Comparison of ENCODE assay signal across 2 cellular contexts in the genomic region with DNA sequence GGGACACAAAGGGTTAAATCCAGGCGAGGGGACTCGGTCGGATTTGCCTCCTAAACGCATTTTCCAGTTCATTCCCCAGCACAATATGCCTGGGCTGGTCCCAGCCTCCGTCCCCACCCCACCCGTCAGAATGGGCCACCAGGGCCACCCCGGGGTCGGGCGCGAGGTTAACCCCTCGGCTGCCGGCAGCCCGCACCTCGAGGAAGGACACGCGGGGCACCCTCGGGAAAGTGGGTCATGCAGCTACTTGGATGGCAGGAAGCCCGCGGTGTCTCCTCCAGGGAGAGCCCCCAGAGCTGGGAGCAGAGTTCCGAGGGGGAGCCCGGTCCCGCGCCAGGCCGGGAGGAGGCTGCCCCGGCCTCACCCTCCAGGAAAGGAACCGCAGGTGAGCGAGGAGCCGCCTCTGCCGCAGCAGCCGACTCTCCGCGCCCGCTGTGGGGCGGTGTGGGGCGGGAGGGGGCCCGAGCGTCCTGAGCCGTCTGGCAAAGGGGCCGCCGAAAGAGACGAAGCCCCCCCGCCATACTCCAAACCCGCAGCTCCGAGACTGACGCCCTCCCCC.
A peak's percentile ranks its signal among the peaks of the same experiment; 100 is the strongest.
TF ChIP-seq lines count a peak whose summit lies in the region.

No MANE protein-coding gene starts in this region.

TF ChIP-seq in A549, 52 proteins besides CTCF, POLR2A, EP300 and RAD21:
- no peak for TF ChIP-seq HMGXB4 (CRISPR knock-in tag; IDR thresholded peaks at IDR 0.05; ENCODE audit: borderline replicate concordance)
TF ChIP-seq in A549: peak in this region for 0.

TF ChIP-seq in H1, 55 proteins besides CTCF, POLR2A, EP300 and RAD21 (continued from another document):
- peak; percentile 41 for TF ChIP-seq KDM4A (IDR thresholded peaks at IDR 0.05; ENCODE audit: low read depth, low read length, severe bottlenecking)
- TF ChIP-seq SP2 (IDR thresholded peaks at IDR 0.05; ENCODE audit: low read length): no peak
- TF ChIP-seq PHF8 (conservative IDR thresholded peaks at IDR 0.05; ENCODE audit: low read depth, low read length): 0 out of 2 replicates have a peak, but pooled peaks have one; percentile 35
- peak in 1 of 2 experiments; percentile 48; a peak in 1 of 4 replicates for TF ChIP-seq SIN3A (conservative IDR thresholded peaks at IDR 0.05 in 1 of 2, IDR thresholded peaks at IDR 0.05 in 1 of 2; ENCODE audit: low read depth in 1 of 2, low read length in 2 of 2)
TF ChIP-seq in H1: peak in this region for 3.
